In genomic region chr3:143056372-143056771, GRCh38 we compare ENCODE assay signal across 18 cellular contexts. TPM values are rescaled to one million over a fixed set of nuclear protein-coding genes. Genes with fewer than 3 reads are reported as not detected.
DNase-seq lines count a peak whose midpoint lies in the region; ATAC-seq, FAIRE-seq and TF ChIP-seq lines count a peak whose summit lies in the region.
"Had no signal": no experiment of that assay in that cellular context is flagged by ENCODE, and none has a peak within 500 bp of the region (broad histone marks: within the 10 kb centered on the region; RNA-seq: fewer than 3 reads in every experiment).

No MANE protein-coding gene starts in this region.

- H3K36me3 ChIP-seq in HEK293 (ENCODE audit: control insufficient read depth in 2 of 2, insufficient read depth in 1 of 2, low read length in 2 of 2), result peaks cover 3 to 54% of the 10 kb centered on the region in 2 experiments
- H3K36me3 ChIP-seq in endothelial cell of umbilical vein (ENCODE audit: control insufficient read depth in 2 of 2, extremely low read depth in 1 of 2, insufficient read depth in 2 of 2, low read length in 2 of 2), result peaks cover 0 to 16% of the 10 kb centered on the region in 2 experiments

- H3K9me3 ChIP-seq in HEK293 (ENCODE audit: control insufficient read depth, insufficient read depth, low read depth, low read length), result no peaks in the 10 kb centered on the region
- H3K9me3 ChIP-seq in endothelial cell of umbilical vein (replicated peaks; ENCODE audit: control insufficient read depth, insufficient read depth, low read length), result no peaks in the 10 kb centered on the region
- H3K9me3 ChIP-seq: BLaER1 treated with 17β-estradiol and CSF1 and Interleukin-3, amounts not matched to agents 10 nM and 100 nM had no signal

- H3K9ac ChIP-seq in endothelial cell of umbilical vein (replicated peaks; ENCODE audit: extremely low read depth, insufficient read depth, low read length), result no peak overlapping the region
- H3K9ac ChIP-seq: BLaER1 treated with 17β-estradiol and CSF1 and Interleukin-3, amounts not matched to agents 10 nM and 100 nM; GM23248 had no signal

- no peak for ATAC-seq in HG02852 (IDR thresholded peaks at IDR 0.05; ENCODE audit: unreplicated experiment)

- H3K9me3 Mint-ChIP-seq in activated naive CD8-positive, alpha-beta T cell (ENCODE audit: low read depth), result no peaks in the 10 kb centered on the region
- no peaks in the 10 kb centered on the region for H3K9me3 Mint-ChIP-seq in activated naive CD8-positive, alpha-beta T cell treated with anti-CD3 and anti-CD28 coated beads for 36 hours
- H3K9me3 Mint-ChIP-seq: CD4-positive, CD25-positive, alpha-beta regulatory T cell had no signal

- H3K79me2 ChIP-seq in endothelial cell of umbilical vein (ENCODE audit: control insufficient read depth, insufficient read depth, low read length), result no peaks in the 10 kb centered on the region

- CTCF ChIA-PET in HEK293 (lab: Yijun Ruan, JAX), result no interaction called here
- CTCF ChIA-PET in endothelial cell of umbilical vein (lab: Charles Lee), result no interaction called here

- H3K27ac ChIP-seq in HEK293 (ENCODE audit: extremely low read depth, low read depth, low read length) (no peak overlapping the region), endothelial cell of umbilical vein (ENCODE audit: insufficient read depth, low read depth, low read length) (no peak overlapping the region)
- H3K27ac ChIP-seq: 22Rv1; BLaER1 treated with 17β-estradiol and CSF1 and Interleukin-3, amounts not matched to agents 10 nM and 100 nM; GM23248; HL-60 had no signal

- no peaks in the 10 kb centered on the region for H3K27me3 ChIP-seq in endothelial cell of umbilical vein (ENCODE audit: control insufficient read depth in 2 of 2, insufficient read depth in 2 of 2, low read length in 2 of 2)
- H3K27me3 ChIP-seq: BLaER1 treated with 17β-estradiol and CSF1 and Interleukin-3, amounts not matched to agents 10 nM and 100 nM had no signal

- peak overlapping the region; percentile 17 for H3K27ac Mint-ChIP-seq in activated naive CD8-positive, alpha-beta T cell
- H3K27ac Mint-ChIP-seq in activated naive CD8-positive, alpha-beta T cell treated with anti-CD3 and anti-CD28 coated beads for 36 hours, result no peak overlapping the region
- H3K27ac Mint-ChIP-seq: CD4-positive, CD25-positive, alpha-beta regulatory T cell had no signal

- peaks cover 2% of the 10 kb centered on the region for H3K36me3 Mint-ChIP-seq in activated naive CD8-positive, alpha-beta T cell
- H3K36me3 Mint-ChIP-seq in activated naive CD8-positive, alpha-beta T cell treated with anti-CD3 and anti-CD28 coated beads for 36 hours, result peaks cover 36% of the 10 kb centered on the region

- no peaks in the 10 kb centered on the region for H4K20me1 ChIP-seq in endothelial cell of umbilical vein (replicated peaks; ENCODE audit: control insufficient read depth, extremely low read depth, insufficient read depth, low read length)
- H4K20me1 ChIP-seq: BLaER1 treated with 17β-estradiol and CSF1 and Interleukin-3, amounts not matched to agents 10 nM and 100 nM had no signal

- no peaks in the 10 kb centered on the region for H3K27me3 Mint-ChIP-seq in activated naive CD8-positive, alpha-beta T cell
- H3K27me3 Mint-ChIP-seq in activated naive CD8-positive, alpha-beta T cell treated with anti-CD3 and anti-CD28 coated beads for 36 hours, result no peaks in the 10 kb centered on the region
- H3K27me3 Mint-ChIP-seq: CD4-positive, CD25-positive, alpha-beta regulatory T cell had no signal

- POLR2A ChIA-PET in HEK293 (lab: Yijun Ruan, JAX), result no interaction called here
- POLR2A ChIA-PET in endothelial cell of umbilical vein (lab: Charles Lee), result no interaction called here

- peaks cover 9% of the 10 kb centered on the region for H3K4me1 Mint-ChIP-seq in activated naive CD8-positive, alpha-beta T cell (ENCODE audit: low read depth)
- H3K4me1 Mint-ChIP-seq in activated naive CD8-positive, alpha-beta T cell treated with anti-CD3 and anti-CD28 coated beads for 36 hours, result peaks cover 18% of the 10 kb centered on the region

- TSS peak; percentile 71 for BruUV-seq in endothelial cell of umbilical vein (replicated peaks; lab: Mats Ljungman, UMichigan)

- no peak for FAIRE-seq in endothelial cell of umbilical vein (lab: Jason Lieb, UNC)
- FAIRE-seq: GM12891 had no signal

- H3K4me3 Mint-ChIP-seq in activated naive CD8-positive, alpha-beta T cell, result no peak overlapping the region
- no peak overlapping the region for H3K4me3 Mint-ChIP-seq in activated naive CD8-positive, alpha-beta T cell treated with anti-CD3 and anti-CD28 coated beads for 36 hours
- H3K4me3 Mint-ChIP-seq: CD4-positive, CD25-positive, alpha-beta regulatory T cell had no signal

- no peak for DNase-seq in activated naive CD8-positive, alpha-beta T cell treated with anti-CD3 and anti-CD28 coated beads for 36 hours
- peak; percentile 5 for DNase-seq in astrocyte of the hippocampus (ENCODE audit: low read depth, low spot score)
- DNase-seq in endothelial cell of umbilical vein (ENCODE audit: low read depth, low spot score), result no peak
- DNase-seq in GF-D8 (lab: John Stamatoyannopoulos, UW), result no peak
- no peak for DNase-seq in inferior parietal cortex (ENCODE audit: extremely low spot score)
- DNase-seq: AML-193; Calu3; CD4-positive, CD25-positive, alpha-beta regulatory T cell; DMS 273 treated with DMSO at 0.1 percent for 48 hours; GM23248; H7 had no signal

- H3K4me3 ChIP-seq in HEK293 (ENCODE audit: low read depth, low read length), result no peak overlapping the region
- H3K4me3 ChIP-seq in endothelial cell of umbilical vein (replicated peaks in 1 of 3; ENCODE audit: insufficient read depth in 1 of 3, low read depth in 1 of 3, low read length in 3 of 3), result no peak overlapping the region
- H3K4me3 ChIP-seq: BLaER1 treated with 17β-estradiol and CSF1 and Interleukin-3, amounts not matched to agents 10 nM and 100 nM; GM23248 had no signal

- H2AFZ ChIP-seq in endothelial cell of umbilical vein (ENCODE audit: low read depth, low read length), result no peak overlapping the region
- H2AFZ ChIP-seq: GM23248 had no signal

- H3K4me1 ChIP-seq in HEK293 (ENCODE audit: control insufficient read depth, insufficient read depth, low read length) (no peaks in the 10 kb centered on the region), endothelial cell of umbilical vein (ENCODE audit: control insufficient read depth, extremely low read depth, insufficient read depth, low read length) (no peaks in the 10 kb centered on the region)

- dilution Hi-C loops in endothelial cell of umbilical vein (cut with MboI; ENCODE audit: extremely low pct_ligation_motif_present, low sequenced_read_pairs), result no loop called here

- no peaks in the 10 kb centered on the region for H3K9me1 ChIP-seq in endothelial cell of umbilical vein (replicated peaks; ENCODE audit: control insufficient read depth, extremely low read depth, insufficient read depth, low read length)

- no peak overlapping the region for H3K4me2 ChIP-seq in endothelial cell of umbilical vein (ENCODE audit: insufficient read depth, low read length)
- H3K4me2 ChIP-seq: BLaER1 treated with 17β-estradiol and CSF1 and Interleukin-3, amounts not matched to agents 10 nM and 100 nM had no signal

- TF ChIP-seq CTCF in HEK293 (tag by site-specific recombination; IDR thresholded peaks at IDR 0.05), result no peak
- TF ChIP-seq CTCF in endothelial cell of umbilical vein (IDR thresholded peaks at IDR 0.05; ENCODE audit: extremely low read depth in 1 of 2, insufficient read depth in 1 of 2, low read depth in 1 of 2, low read length in 2 of 2), result no peak

- no peak for TF ChIP-seq POLR2A in endothelial cell of umbilical vein (IDR thresholded peaks at IDR 0.05; ENCODE audit: low read depth, low read length)

- intact Hi-C loops in endothelial cell of umbilical vein (cut with micrococcal nuclease), result no loop called here

TF ChIP-seq in HEK293, 187 proteins besides CTCF, POLR2A, EP300 and RAD21 (continues in another document):
- TF ChIP-seq ZNF19 (tag by site-specific recombination; IDR thresholded peaks at IDR 0.05; ENCODE audit: low read depth) (no peak), FEZF1 (tag by site-specific recombination; IDR thresholded peaks at IDR 0.05) (peak; percentile 65), ZNF112 (tag by site-specific recombination; IDR thresholded peaks at IDR 0.05) (no peak)

TF ChIP-seq in endothelial cell of umbilical vein, 7 proteins besides CTCF, POLR2A, EP300 and RAD21:
- TF ChIP-seq GATA2 (IDR thresholded peaks at IDR 0.05; ENCODE audit: insufficient read depth, insufficient read length, low read depth, low read length) (no peak), MAX (IDR thresholded peaks at IDR 0.05; ENCODE audit: insufficient read depth, insufficient read length) (no peak), JUN (IDR thresholded peaks at IDR 0.05; ENCODE audit: borderline replicate concordance, insufficient read depth, insufficient read length, low read depth) (no peak), EZH2 (IDR thresholded peaks at IDR 0.05; ENCODE audit: borderline replicate concordance, low read depth, low read length, severe bottlenecking) (no peak), FOS (IDR thresholded peaks at IDR 0.05; ENCODE audit: borderline replicate concordance, insufficient read depth, low read length) (no peak), MYC (IDR thresholded peaks at IDR 0.05; ENCODE audit: low read depth, low read length) (no peak), POLR2AphosphoS5 (IDR thresholded peaks at IDR 0.05; ENCODE audit: insufficient read depth, low read depth, low read length) (no peak)

RNA-seq across cellular contexts. Expression of gene U2SURP, which starts 55.0 kb away (rescaled TPM):
- 100 to 1,000 TPM; 201 to 209 TPM for total RNA-seq in activated naive CD8-positive, alpha-beta T cell treated with anti-CD3 and anti-CD28 coated beads for 36 hours
- 85.2 and 92.4 TPM in 2 replicates for total RNA-seq in endothelial cell of umbilical vein
- polyA plus RNA-seq in endothelial cell of umbilical vein, result 8.0 and 12.6 TPM in 2 replicates
- polyA plus RNA-seq in endothelial cell of umbilical vein (2011; cell fraction: cytosol; rRNA removed), result 15.1 and 15.8 TPM in 2 replicates
- polyA plus RNA-seq in endothelial cell of umbilical vein (2011; cell fraction: nucleus; rRNA removed), result 64.2 and 93.1 TPM in 2 replicates
- 57.3 and 83.4 TPM in 2 replicates for polyA plus RNA-seq in endothelial cell of umbilical vein (2012)
- 40.8 and 49.1 TPM in 2 replicates for polyA minus RNA-seq in endothelial cell of umbilical vein
- 33.1 TPM for polyA minus RNA-seq in endothelial cell of umbilical vein (2011; cell fraction: cytosol; rRNA and poly(A)+ RNA removed)
- polyA minus RNA-seq in endothelial cell of umbilical vein (2011; cell fraction: nucleus; rRNA and poly(A)+ RNA removed), result 89.0 and 143 TPM in 2 replicates
